ENCODE assay signal across 9 cellular contexts in genomic region chr15:40941528-40942336, GRCh38. TPM values are rescaled to one million over a fixed set of nuclear protein-coding genes. Genes with fewer than 3 reads are reported as not detected.
A peak's percentile ranks its signal among the peaks of the same experiment; 100 is the strongest.
DNase-seq lines count a peak whose midpoint lies in the region; ATAC-seq, FAIRE-seq and TF ChIP-seq lines count a peak whose summit lies in the region.
"Had no signal": no experiment of that assay in that cellular context is flagged by ENCODE, and none has a peak within 500 bp of the region (broad histone marks: within the 10 kb centered on the region; RNA-seq: fewer than 3 reads in every experiment).

No MANE protein-coding gene starts in this region.

- peak; percentile 90 for FAIRE-seq in endothelial cell of umbilical vein (lab: Jason Lieb, UNC)
- FAIRE-seq: TTC549 had no signal

- H3K4me1 ChIP-seq in endothelial cell of umbilical vein (ENCODE audit: control insufficient read depth, extremely low read depth, insufficient read depth, low read length) = peaks cover 31% of the 10 kb centered on the region

- CTCF ChIA-PET in endothelial cell of umbilical vein (lab: Charles Lee) = interaction anchor here (0.6 to 5.1 kb wide), 39 partner anchors 12 to 719 kb away, joined by 3 to 303 read pairs (median 5); partner anchors contain the start of genes CHAC1, DLL4, INO80 and MGA

- H3K4me2 ChIP-seq in endothelial cell of umbilical vein (ENCODE audit: insufficient read depth, low read length) = peak overlapping the region; percentile 86

- no peaks in the 10 kb centered on the region for H4K20me1 ChIP-seq in endothelial cell of umbilical vein (replicated peaks; ENCODE audit: control insufficient read depth, extremely low read depth, insufficient read depth, low read length)

- H3K4me3 ChIP-seq in AG09309 (ENCODE audit: control insufficient read depth, low read depth, low read length) (peak overlapping the region; percentile 62), endothelial cell of umbilical vein (replicated peaks in 1 of 3; ENCODE audit: insufficient read depth in 1 of 3, low read depth in 1 of 3, low read length in 3 of 3) (peak overlapping the region; percentile 24 to 46 (median 37))

- no TSS peak for BruUV-seq in endothelial cell of umbilical vein (replicated peaks; lab: Mats Ljungman, UMichigan)

- POLR2A ChIA-PET in endothelial cell of umbilical vein (lab: Charles Lee) = interaction anchor here (0.6 to 4.5 kb wide), 9 partner anchors 11 to 502 kb away, joined by 3 to 51 read pairs (median 6); partner anchors contain the start of genes CHAC1 and DLL4

- peak overlapping the region; percentile 55 for H2AFZ ChIP-seq in endothelial cell of umbilical vein (ENCODE audit: low read depth, low read length)

- H3K36me3 ChIP-seq in endothelial cell of umbilical vein (ENCODE audit: control insufficient read depth in 2 of 2, extremely low read depth in 1 of 2, insufficient read depth in 2 of 2, low read length in 2 of 2) = peaks cover 0 to 18% of the 10 kb centered on the region in 2 experiments

- peak; percentile 77 for ATAC-seq in GM18867 (IDR thresholded peaks at IDR 0.05; ENCODE audit: unreplicated experiment)
- ATAC-seq in HG03108 (IDR thresholded peaks at IDR 0.05; ENCODE audit: unreplicated experiment) = peak; percentile 62

- TF ChIP-seq POLR2A in endothelial cell of umbilical vein (IDR thresholded peaks at IDR 0.05; ENCODE audit: low read depth, low read length) = peak; percentile 44

- intact Hi-C loops in endothelial cell of umbilical vein (cut with micrococcal nuclease) = loop anchor here (1.0 to 10.0 kb wide), 9 partner anchors 11 to 291 kb away; partner anchors contain the start of genes CHAC1, CHP1, EXD1 and INO80

- no peak for DNase-seq in AG09309 (ENCODE audit: low read depth)
- peak; percentile 77 for DNase-seq in NCI-H774 (lab: John Stamatoyannopoulos, UW)
- DNase-seq in activated CD8-positive, alpha-beta memory T cell treated with anti-CD3 and anti-CD28 coated beads, Interleukin-2, amount 50 U/mL, for 4 hours = peak; percentile 60
- peak; percentile 88 for DNase-seq in endothelial cell of umbilical vein (ENCODE audit: low read depth, low spot score)
- DNase-seq in midbrain (lab: John Stamatoyannopoulos, UW) = peak; percentile 49
- DNase-seq in stimulated activated CD8-positive, alpha-beta memory T cell treated with anti-CD3 and anti-CD28 coated beads, Interleukin-4, amount 100 ng/mL, for 48 hours = peak; percentile 77

- H3K27me3 ChIP-seq in endothelial cell of umbilical vein (ENCODE audit: control insufficient read depth in 2 of 2, insufficient read depth in 2 of 2, low read length in 2 of 2) = no peaks in the 10 kb centered on the region

- H3K27ac ChIP-seq in endothelial cell of umbilical vein (ENCODE audit: insufficient read depth, low read depth, low read length) = peak overlapping the region; percentile 80

- H3K9me1 ChIP-seq in endothelial cell of umbilical vein (replicated peaks; ENCODE audit: control insufficient read depth, extremely low read depth, insufficient read depth, low read length) = no peaks in the 10 kb centered on the region

- H3K79me2 ChIP-seq in endothelial cell of umbilical vein (ENCODE audit: control insufficient read depth, insufficient read depth, low read length) = no peaks in the 10 kb centered on the region

- H3K9me3 ChIP-seq in endothelial cell of umbilical vein (replicated peaks; ENCODE audit: control insufficient read depth, insufficient read depth, low read length) = no peaks in the 10 kb centered on the region

- dilution Hi-C loops in endothelial cell of umbilical vein (cut with MboI; ENCODE audit: extremely low pct_ligation_motif_present, low sequenced_read_pairs) = no loop called here

- peak overlapping the region; percentile 86 for H3K9ac ChIP-seq in endothelial cell of umbilical vein (replicated peaks; ENCODE audit: extremely low read depth, insufficient read depth, low read length)

- TF ChIP-seq CTCF in AG09309 (IDR thresholded peaks at IDR 0.05; ENCODE audit: control insufficient read depth, insufficient read depth, low read depth, low read length, missing control alignments) = peak; percentile 24
- TF ChIP-seq CTCF in endothelial cell of umbilical vein (IDR thresholded peaks at IDR 0.05; ENCODE audit: extremely low read depth in 1 of 2, insufficient read depth in 1 of 2, low read depth in 1 of 2, low read length in 2 of 2) = peak; percentile 41 to 76

TF ChIP-seq in endothelial cell of umbilical vein, 7 proteins besides CTCF, POLR2A, EP300 and RAD21:
- TF ChIP-seq JUN (IDR thresholded peaks at IDR 0.05; ENCODE audit: borderline replicate concordance, insufficient read depth, insufficient read length, low read depth) = peak; percentile 48
- TF ChIP-seq FOS (IDR thresholded peaks at IDR 0.05; ENCODE audit: borderline replicate concordance, insufficient read depth, low read length) = peak; percentile 91
- no peak for TF ChIP-seq GATA2 (IDR thresholded peaks at IDR 0.05; ENCODE audit: insufficient read depth, insufficient read length, low read depth, low read length)
- TF ChIP-seq POLR2AphosphoS5 (IDR thresholded peaks at IDR 0.05; ENCODE audit: insufficient read depth, low read depth, low read length) = peak; percentile 89
- TF ChIP-seq MAX (IDR thresholded peaks at IDR 0.05; ENCODE audit: insufficient read depth, insufficient read length) = peak; percentile 92
- TF ChIP-seq EZH2 (IDR thresholded peaks at IDR 0.05; ENCODE audit: borderline replicate concordance, low read depth, low read length, severe bottlenecking) = no peak
- TF ChIP-seq MYC (IDR thresholded peaks at IDR 0.05; ENCODE audit: low read depth, low read length) = peak; percentile 89

RNA-seq across cellular contexts. Expression of gene CHAC1, which starts 11.5 kb away (rescaled TPM):
- total RNA-seq in endothelial cell of umbilical vein = 4.6 and 5.6 TPM in 2 replicates
- 18.9 and 25.7 TPM in 2 replicates for polyA plus RNA-seq in endothelial cell of umbilical vein
- 13.1 and 22.6 TPM in 2 replicates for polyA plus RNA-seq in endothelial cell of umbilical vein (2011; cell fraction: cytosol; rRNA removed)
- polyA plus RNA-seq in endothelial cell of umbilical vein (2011; cell fraction: nucleus; rRNA removed) = 25.1 and 29.0 TPM in 2 replicates
- 3.2 and 4.3 TPM in 2 replicates for polyA plus RNA-seq in endothelial cell of umbilical vein (2012)
- polyA minus RNA-seq in endothelial cell of umbilical vein = 10.6 and 13.9 TPM in 2 replicates
- polyA minus RNA-seq in endothelial cell of umbilical vein (2011; cell fraction: cytosol; rRNA and poly(A)+ RNA removed) = 31.1 TPM
- 22.0 and 32.1 TPM in 2 replicates for polyA minus RNA-seq in endothelial cell of umbilical vein (2011; cell fraction: nucleus; rRNA and poly(A)+ RNA removed)

RNA-seq across cellular contexts. Expression of gene DLL4, which starts 12.6 kb away (rescaled TPM):
- 55.2 and 75.8 TPM in 2 replicates for total RNA-seq in endothelial cell of umbilical vein
- polyA plus RNA-seq in endothelial cell of umbilical vein = 25.5 and 57.8 TPM in 2 replicates
- polyA plus RNA-seq in endothelial cell of umbilical vein (2011; cell fraction: cytosol; rRNA removed) = 26.3 and 26.9 TPM in 2 replicates
- polyA plus RNA-seq in endothelial cell of umbilical vein (2011; cell fraction: nucleus; rRNA removed) = 173 and 179 TPM in 2 replicates
- 3.9 and 5.5 TPM in 2 replicates for polyA plus RNA-seq in endothelial cell of umbilical vein (2012)
- polyA minus RNA-seq in endothelial cell of umbilical vein = 41.3 and 85.8 TPM in 2 replicates
- polyA minus RNA-seq in endothelial cell of umbilical vein (2011; cell fraction: cytosol; rRNA and poly(A)+ RNA removed) = 7.6 TPM
- polyA minus RNA-seq in endothelial cell of umbilical vein (2011; cell fraction: nucleus; rRNA and poly(A)+ RNA removed) = 142 and 155 TPM in 2 replicates

RNA-seq across cellular contexts. Expression of gene VPS18, which starts 47.5 kb away (rescaled TPM):
- 32.8 and 33.3 TPM in 2 replicates for total RNA-seq in endothelial cell of umbilical vein
- 29.3 and 34.1 TPM in 2 replicates for polyA plus RNA-seq in endothelial cell of umbilical vein
- 19.1 and 21.5 TPM in 2 replicates for polyA plus RNA-seq in endothelial cell of umbilical vein (2011; cell fraction: cytosol; rRNA removed)
- polyA plus RNA-seq in endothelial cell of umbilical vein (2011; cell fraction: nucleus; rRNA removed) = 24.1 and 25.4 TPM in 2 replicates
- polyA plus RNA-seq in endothelial cell of umbilical vein (2012) = 22.5 and 22.6 TPM in 2 replicates
- polyA minus RNA-seq in endothelial cell of umbilical vein = 50.3 and 70.1 TPM in 2 replicates
- polyA minus RNA-seq in endothelial cell of umbilical vein (2011; cell fraction: cytosol; rRNA and poly(A)+ RNA removed) = 41.5 TPM
- 20.5 and 25.5 TPM in 2 replicates for polyA minus RNA-seq in endothelial cell of umbilical vein (2011; cell fraction: nucleus; rRNA and poly(A)+ RNA removed)
